In genomic region chr13:29507356-29507755, GRCh38 we compare ENCODE assay signal across 10 cellular contexts.
DNase-seq lines count a peak whose midpoint lies in the region; ATAC-seq lines count a peak whose summit lies in the region.
"Had no signal": no experiment of that assay in that cellular context is flagged by ENCODE, and none has a peak within 500 bp of the region (broad histone marks: within the 10 kb centered on the region; RNA-seq: fewer than 3 reads in every experiment).

No MANE protein-coding gene starts in this region.

- H3K9me3 Mint-ChIP-seq in stimulated activated naive B cell treated with anti-CD40 and anti-IgM and Interleukin-4, amounts not matched to agents 10 μg/mL and 1 μg/mL and 100 μg/mL, for 72 hours = no peaks in the 10 kb centered on the region

- H3K27me3 Mint-ChIP-seq in stimulated activated naive B cell treated with anti-CD40 and anti-IgM and Interleukin-4, amounts not matched to agents 10 μg/mL and 1 μg/mL and 100 μg/mL, for 72 hours = peaks cover 9 to 27% of the 10 kb centered on the region in 2 donors
- H3K27me3 Mint-ChIP-seq: activated naive CD8-positive, alpha-beta T cell had no signal

- peaks cover 17 to 26% of the 10 kb centered on the region in 2 donors for H3K36me3 Mint-ChIP-seq in stimulated activated naive B cell treated with anti-CD40 and anti-IgM and Interleukin-4, amounts not matched to agents 10 μg/mL and 1 μg/mL and 100 μg/mL, for 72 hours
- H3K36me3 Mint-ChIP-seq: activated naive CD8-positive, alpha-beta T cell had no signal

- ATAC-seq in esophagus mucosa = peak; percentile 14
- ATAC-seq in stimulated activated naive B cell treated with anti-CD40 and anti-IgM and Interleukin-4, amounts not matched to agents 10 μg/mL and 1 μg/mL and 100 μg/mL, for 72 hours (replicated peaks) = no peak
- ATAC-seq in HG02678 (IDR thresholded peaks at IDR 0.05; ENCODE audit: unreplicated experiment) = no peak
- no peak for ATAC-seq in HG03139 (IDR thresholded peaks at IDR 0.05; ENCODE audit: unreplicated experiment)

- DNase-seq in NCI-H1436 (lab: John Stamatoyannopoulos, UW) (peak; percentile 15), NCI-H1436 treated with DMSO at 0.1 percent for 48 hours (lab: John Stamatoyannopoulos, UW) (no peak), NCI-H2196 (lab: John Stamatoyannopoulos, UW; ENCODE audit: unreplicated experiment) (peak; percentile 29), kidney glomerular epithelial cell (lab: John Stamatoyannopoulos, UW) (no peak)
- no peak for DNase-seq in stimulated activated naive B cell treated with anti-CD40 and anti-IgM and Interleukin-4, amounts not matched to agents 10 μg/mL and 1 μg/mL and 100 μg/mL, for 72 hours

- H3K4me1 Mint-ChIP-seq in stimulated activated naive B cell treated with anti-CD40 and anti-IgM and Interleukin-4, amounts not matched to agents 10 μg/mL and 1 μg/mL and 100 μg/mL, for 72 hours = peaks cover 0 to 4% of the 10 kb centered on the region in 2 donors

- H3K27ac Mint-ChIP-seq in stimulated activated naive B cell treated with anti-CD40 and anti-IgM and Interleukin-4, amounts not matched to agents 10 μg/mL and 1 μg/mL and 100 μg/mL, for 72 hours = peak overlapping the region; percentile 56
- H3K27ac Mint-ChIP-seq: activated CD8-positive, alpha-beta T cell treated with anti-CD3 and anti-CD28 coated beads, Interleukin-2, amount 10 ng/mL, durations not matched to agents 7 days and 5 days; activated naive CD8-positive, alpha-beta T cell had no signal

- no peak overlapping the region for H3K4me3 Mint-ChIP-seq in stimulated activated naive B cell treated with anti-CD40 and anti-IgM and Interleukin-4, amounts not matched to agents 10 μg/mL and 1 μg/mL and 100 μg/mL, for 72 hours
- H3K4me3 Mint-ChIP-seq: activated CD8-positive, alpha-beta T cell treated with anti-CD3 and anti-CD28 coated beads, Interleukin-2, amount 10 ng/mL, durations not matched to agents 7 days and 5 days; activated naive CD8-positive, alpha-beta T cell had no signal

Comparison
In these comparisons a context has a peak if more than half of its experiments do, and no peak if none do; other contexts are left out.
1. DNase-seq: peak in NCI-H1436 (single experiment) and NCI-H2196 (single experiment); none in NCI-H1436 treated with DMSO at 0.1 percent for 48 hours (single experiment), stimulated activated naive B cell treated with anti-CD40 and anti-IgM and Interleukin-4, amounts not matched to agents 10 μg/mL and 1 μg/mL and 100 μg/mL, for 72 hours (single experiment) and kidney glomerular epithelial cell (single experiment).